Comparison of ENCODE assay signal across 17 cellular contexts in the genomic region with DNA sequence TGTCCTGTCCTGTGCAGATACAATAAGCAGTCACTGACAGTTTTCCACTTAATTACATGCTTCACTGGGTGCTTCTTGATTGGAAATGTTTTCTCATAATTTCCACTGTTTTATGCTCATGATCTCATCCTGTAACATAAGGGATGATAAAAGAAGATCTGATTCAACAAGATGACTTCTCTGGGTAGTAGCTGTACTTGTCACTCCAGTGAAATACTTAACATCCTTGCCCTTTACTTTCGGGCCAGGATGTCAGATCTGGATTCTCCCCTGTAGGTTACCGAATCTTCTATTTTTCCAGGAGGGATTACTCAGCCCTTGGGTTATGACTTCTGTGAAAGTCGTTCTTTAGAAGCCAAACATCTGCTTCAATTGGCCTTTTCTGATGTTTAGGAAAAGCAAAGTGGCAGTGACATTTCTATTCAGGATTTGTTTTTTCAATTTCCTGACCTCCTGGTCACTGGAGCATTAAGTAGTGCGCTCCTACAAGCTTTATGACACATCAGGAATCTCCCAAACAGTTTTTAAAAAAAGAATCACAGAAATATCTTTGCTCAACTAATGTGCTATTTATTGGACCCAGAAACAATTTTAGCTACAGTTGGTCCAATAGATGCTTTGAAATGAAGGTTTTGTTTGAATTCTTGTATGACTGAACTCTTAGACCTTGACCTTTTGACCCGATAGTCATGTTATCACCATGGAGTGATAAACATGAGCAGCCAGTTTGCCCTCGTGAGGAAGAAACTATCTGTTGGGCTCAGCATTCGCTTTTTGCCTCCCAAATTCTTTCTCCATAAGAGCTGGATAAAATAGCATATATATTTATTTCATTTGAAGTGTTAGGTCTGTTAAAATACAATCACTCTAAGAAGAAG.
"Had no signal": no experiment of that assay in that cellular context is flagged by ENCODE, and none has a peak within 500 bp of the region (broad histone marks: within the 10 kb centered on the region; RNA-seq: fewer than 3 reads in every experiment).

No MANE protein-coding gene starts in this region.

- H3K36me3 ChIP-seq: adrenal gland, lower lobe of right lung, spleen had no signal

- H3K9me3 ChIP-seq: adrenal gland, lower lobe of right lung, spleen, testis had no signal

- H3K27ac ChIP-seq: adrenal gland, lower lobe of right lung, spleen, testis had no signal

- DNase-seq: activated B cell treated with CpG ODN at 0.5 μM for 24 hours; activated CD4-positive, alpha-beta T cell treated with anti-CD3 and anti-CD28 coated beads for 48 hours; activated CD8-positive, alpha-beta T cell treated with anti-CD3 and anti-CD28 coated beads for 36 hours; activated effector memory CD4-positive, alpha-beta T cell treated with anti-CD3 and anti-CD28 coated beads, Interleukin-2, amount 50 U/mL, for 16 hours; activated T-cell treated with anti-CD3 and anti-CD28 coated beads, Interleukin-2, amount 50 U/mL, for 48 hours; adrenal gland; dermis blood vessel endothelial cell; erythroblast; hypothalamus; lower lobe of right lung; nephron progenitor cell; occipital lobe; spleen; stimulated activated naive CD8-positive, alpha-beta T cell treated with anti-CD3 and anti-CD28 coated beads, Interleukin-15, amount 100 ng/mL, for 72 hours; testis had no signal

- H3K4me1 ChIP-seq: adrenal gland, lower lobe of right lung, spleen, testis had no signal

- H3K27me3 ChIP-seq: adrenal gland, spleen, testis had no signal

- ATAC-seq: activated CD8-positive, alpha-beta T cell treated with anti-CD3 and anti-CD28 coated beads for 36 hours; lower lobe of right lung; sciatic nerve; stimulated activated naive CD8-positive, alpha-beta T cell treated with anti-CD3 and anti-CD28 coated beads, Interleukin-15, amount 100 ng/mL, for 72 hours had no signal

- FAIRE-seq: TTC549 had no signal

- H3K4me3 ChIP-seq: adrenal gland, lower lobe of right lung, spleen, testis had no signal
